9 cellular contexts compared by ENCODE assay signal in genomic region chr11:128412847-128413791, GRCh38.
A peak's percentile ranks its signal among the peaks of the same experiment; 100 is the strongest.
DNase-seq lines count a peak whose midpoint lies in the region; ATAC-seq and TF ChIP-seq lines count a peak whose summit lies in the region.
"Had no signal": no experiment of that assay in that cellular context is flagged by ENCODE, and none has a peak within 500 bp of the region (broad histone marks: within the 10 kb centered on the region; RNA-seq: fewer than 3 reads in every experiment).

No MANE protein-coding gene starts in this region.

- H3K27ac Mint-ChIP-seq in chondrocyte (ENCODE audit: unreplicated experiment): no peak overlapping the region

- peaks cover 33% of the 10 kb centered on the region for H3K4me1 Mint-ChIP-seq in chondrocyte (ENCODE audit: low read depth)

- H3K4me3 ChIP-seq in BLaER1 treated with 17β-estradiol and CSF1 and Interleukin-3, amounts not matched to agents 10 nM and 100 nM: no peak overlapping the region
- no peak overlapping the region for H3K4me3 ChIP-seq in LNCaP clone FGC (ENCODE audit: low read depth, low read length)

- no peak overlapping the region for H3K27ac ChIP-seq in BLaER1 treated with 17β-estradiol and CSF1 and Interleukin-3, amounts not matched to agents 10 nM and 100 nM

- peak; percentile 61 for TF ChIP-seq POLR2A in GM18951 (IDR thresholded peaks at IDR 0.05; ENCODE audit: extremely low read depth, insufficient read depth, insufficient read length)

- H3K36me3 ChIP-seq in BLaER1 treated with 17β-estradiol and CSF1 and Interleukin-3, amounts not matched to agents 10 nM and 100 nM: no peaks in the 10 kb centered on the region

- no peak overlapping the region for H3K9ac ChIP-seq in BLaER1 treated with 17β-estradiol and CSF1 and Interleukin-3, amounts not matched to agents 10 nM and 100 nM

- TF ChIP-seq CTCF in LNCaP clone FGC (IDR thresholded peaks at IDR 0.05; ENCODE audit: control insufficient read depth, extremely low read depth, insufficient read depth) (no peak), chondrocyte (IDR thresholded peaks at IDR 0.05) (no peak)

- peaks cover 2% of the 10 kb centered on the region for H3K36me3 Mint-ChIP-seq in chondrocyte (ENCODE audit: low read depth)

- no peaks in the 10 kb centered on the region for H3K9me3 Mint-ChIP-seq in chondrocyte (ENCODE audit: low read depth)

- DNase-seq in LNCaP clone FGC (ENCODE audit: low read depth) (peak; percentile 79), chondrocyte (ENCODE audit: low spot score) (no peak), G401 (ENCODE audit: low spot score) (no peak), NCI-H526 treated with DMSO at 0.1 percent for 48 hours (lab: John Stamatoyannopoulos, UW) (no peak)
- DNase-seq in stimulated activated CD4-positive, alpha-beta T cell treated with anti-CD3 and anti-CD28 coated beads, Interleukin-15, amount 100 ng/mL, for 24 hours: no peak
- DNase-seq: foreskin melanocyte had no signal

- in situ Hi-C loops in GM18951 (cut with MboI; ENCODE audit: low sequenced_read_pairs, unreplicated experiment): no loop called here
- in situ Hi-C loops in G401 (cut with HindIII; ENCODE audit: low sequenced_read_pairs): no loop called here

- H3K4me1 ChIP-seq in BLaER1 treated with 17β-estradiol and CSF1 and Interleukin-3, amounts not matched to agents 10 nM and 100 nM: peaks cover 12 to 72% (median 14%) of the 10 kb centered on the region in 10 experiments; a peak in 18 of 20 replicates

- H4K20me1 ChIP-seq in BLaER1 treated with 17β-estradiol and CSF1 and Interleukin-3, amounts not matched to agents 10 nM and 100 nM: no peaks in the 10 kb centered on the region

- H3K27me3 Mint-ChIP-seq in chondrocyte (ENCODE audit: low read depth): no peaks in the 10 kb centered on the region

- H3K4me3 Mint-ChIP-seq in chondrocyte (ENCODE audit: unreplicated experiment): no peak overlapping the region

- peak; percentile 65 for ATAC-seq in HG02763 (IDR thresholded peaks at IDR 0.05; ENCODE audit: unreplicated experiment)

- peak overlapping the region in 6 of 11 experiments; percentile 22 to 86 (median 60); a peak in 6 of 22 replicates for H3K4me2 ChIP-seq in BLaER1 treated with 17β-estradiol and CSF1 and Interleukin-3, amounts not matched to agents 10 nM and 100 nM

- H3K9me3 ChIP-seq in BLaER1 treated with 17β-estradiol and CSF1 and Interleukin-3, amounts not matched to agents 10 nM and 100 nM (replicated peaks in 1 of 11): no peaks in the 10 kb centered on the region

- H3K27me3 ChIP-seq in BLaER1 treated with 17β-estradiol and CSF1 and Interleukin-3, amounts not matched to agents 10 nM and 100 nM: no peaks in the 10 kb centered on the region
